12 cellular contexts compared by ENCODE assay signal in the genomic region with DNA sequence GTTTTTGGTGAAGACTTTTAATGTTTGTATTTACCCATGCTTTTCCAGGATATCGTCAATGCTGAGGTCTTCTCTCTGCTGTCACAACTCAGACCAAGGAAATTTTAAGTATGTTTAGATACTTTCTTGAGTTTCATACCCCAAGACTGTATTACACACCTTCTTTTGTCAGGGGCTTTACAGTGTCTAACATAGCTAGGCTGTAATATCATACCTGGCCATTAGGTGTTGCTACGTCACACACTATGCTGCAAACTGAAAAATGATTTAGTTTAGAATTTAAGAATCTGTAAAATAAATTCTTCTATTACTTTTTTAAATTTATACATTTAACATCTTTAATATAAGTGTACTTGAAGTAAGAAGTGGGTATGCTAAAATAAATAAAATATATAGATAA.
DNase-seq lines count a peak whose midpoint lies in the region; ATAC-seq and TF ChIP-seq lines count a peak whose summit lies in the region.
"Had no signal": no experiment of that assay in that cellular context is flagged by ENCODE, and none has a peak within 500 bp of the region (broad histone marks: within the 10 kb centered on the region; RNA-seq: fewer than 3 reads in every experiment).

No MANE protein-coding gene starts in this region.

- no peak overlapping the region for H3K4me2 ChIP-seq in OCI-LY1 (ENCODE audit: low read length)

- intact Hi-C loops in left cardiac atrium (cut with DNase I) = no loop called here

- H3K9me3 ChIP-seq in cardiac muscle cell (ENCODE audit: low read depth) (no peaks in the 10 kb centered on the region), OCI-LY1 (ENCODE audit: low read length) (no peaks in the 10 kb centered on the region)

- no peaks in the 10 kb centered on the region; the same call in 1 of the 2 replicates for H3K9me2 ChIP-seq in OCI-LY1 (ENCODE audit: low read depth, low read length)

- H3K36me3 ChIP-seq in cardiac muscle cell (no peaks in the 10 kb centered on the region), OCI-LY1 (ENCODE audit: insufficient read depth, low read length) (no peaks in the 10 kb centered on the region)

- H3K27me3 Mint-ChIP-seq in stimulated activated naive CD8-positive, alpha-beta T cell treated with anti-CD3 and anti-CD28 coated beads, Interleukin-15, amount 100 ng/mL, for 72 hours = no peaks in the 10 kb centered on the region
- H3K27me3 Mint-ChIP-seq: central memory CD8-positive, alpha-beta T cell had no signal

- H3K9ac ChIP-seq in OCI-LY1 (ENCODE audit: low read length) = no peak overlapping the region

- H3K79me2 ChIP-seq in OCI-LY1 (ENCODE audit: insufficient read depth, low read length) = no peaks in the 10 kb centered on the region

- H3K27ac ChIP-seq in cardiac muscle cell (no peak overlapping the region), OCI-LY1 (ENCODE audit: low read depth, low read length, poor library complexity, severe bottlenecking) (no peak overlapping the region)

- TF ChIP-seq CTCF in cardiac muscle cell (IDR thresholded peaks at IDR 0.05; ENCODE audit: low read depth, low read length) (peak; percentile 60), OCI-LY1 (IDR thresholded peaks at IDR 0.05; ENCODE audit: low read length) (peak; percentile 44), fibroblast of pulmonary artery (IDR thresholded peaks at IDR 0.05; ENCODE audit: low read length, missing control alignments) (peak; percentile 59)

- no peak overlapping the region for H2AFZ ChIP-seq in OCI-LY1 (ENCODE audit: low read length)

- H3K27ac Mint-ChIP-seq in stimulated activated naive CD8-positive, alpha-beta T cell treated with anti-CD3 and anti-CD28 coated beads, Interleukin-15, amount 100 ng/mL, for 72 hours = no peak overlapping the region
- H3K27ac Mint-ChIP-seq: B cell, immature natural killer cell had no signal

- no peaks in the 10 kb centered on the region for H3K4me1 ChIP-seq in cardiac muscle cell (ENCODE audit: low read depth)
- H3K4me1 ChIP-seq in OCI-LY1 (ENCODE audit: insufficient read depth, low read length, severe bottlenecking) = no peaks in the 10 kb centered on the region

- no peaks in the 10 kb centered on the region for H3F3A ChIP-seq in OCI-LY1 (ENCODE audit: insufficient read depth, low read length)

- H3K27me3 ChIP-seq in cardiac muscle cell (no peaks in the 10 kb centered on the region), OCI-LY1 (ENCODE audit: insufficient read depth, low read length) (no peaks in the 10 kb centered on the region)

- H3K4me3 ChIP-seq in cardiac muscle cell = no peak overlapping the region
- H3K4me3 ChIP-seq in OCI-LY1 (ENCODE audit: low read depth, low read length, poor library complexity, severe bottlenecking) = no peak overlapping the region
- H3K4me3 ChIP-seq in fibroblast of pulmonary artery (replicated peaks; ENCODE audit: low read depth, low read length) = no peak overlapping the region

- no peaks in the 10 kb centered on the region for H3K4me1 Mint-ChIP-seq in stimulated activated naive CD8-positive, alpha-beta T cell treated with anti-CD3 and anti-CD28 coated beads, Interleukin-15, amount 100 ng/mL, for 72 hours
- H3K4me1 Mint-ChIP-seq: central memory CD8-positive, alpha-beta T cell; immature natural killer cell had no signal

- DNase-seq in cardiac muscle cell (ENCODE audit: low read depth in 1 of 2, low spot score in 1 of 2) = peak in 1 of 2 donors; percentile 13
- no peak for DNase-seq in left cardiac atrium
- DNase-seq in fibroblast of pulmonary artery (ENCODE audit: low read depth) = peak; percentile 30
- DNase-seq in stimulated activated naive CD8-positive, alpha-beta T cell treated with anti-CD3 and anti-CD28 coated beads, Interleukin-15, amount 100 ng/mL, for 72 hours = no peak
- DNase-seq in NCI-H524 treated with DMSO at 0.1 percent for 48 hours (lab: John Stamatoyannopoulos, UW) = no peak
- DNase-seq in NCI-H1436 treated with DMSO at 0.1 percent for 48 hours (lab: John Stamatoyannopoulos, UW) = no peak
- DNase-seq: immature natural killer cell, T-helper 1 cell had no signal

- ATAC-seq in left cardiac atrium (no peak), GM18858 (IDR thresholded peaks at IDR 0.05; ENCODE audit: unreplicated experiment) (no peak)
- no peak for ATAC-seq in stimulated activated naive CD8-positive, alpha-beta T cell treated with anti-CD3 and anti-CD28 coated beads, Interleukin-15, amount 100 ng/mL, for 72 hours

- no peaks in the 10 kb centered on the region for H3K9me3 Mint-ChIP-seq in stimulated activated naive CD8-positive, alpha-beta T cell treated with anti-CD3 and anti-CD28 coated beads, Interleukin-15, amount 100 ng/mL, for 72 hours

- no peaks in the 10 kb centered on the region for H4K20me1 ChIP-seq in OCI-LY1 (ENCODE audit: insufficient read depth, low read length)

- no peak overlapping the region for H3K4me3 Mint-ChIP-seq in stimulated activated naive CD8-positive, alpha-beta T cell treated with anti-CD3 and anti-CD28 coated beads, Interleukin-15, amount 100 ng/mL, for 72 hours
- H3K4me3 Mint-ChIP-seq: B cell; central memory CD8-positive, alpha-beta T cell; immature natural killer cell had no signal
